In the genomic region with DNA sequence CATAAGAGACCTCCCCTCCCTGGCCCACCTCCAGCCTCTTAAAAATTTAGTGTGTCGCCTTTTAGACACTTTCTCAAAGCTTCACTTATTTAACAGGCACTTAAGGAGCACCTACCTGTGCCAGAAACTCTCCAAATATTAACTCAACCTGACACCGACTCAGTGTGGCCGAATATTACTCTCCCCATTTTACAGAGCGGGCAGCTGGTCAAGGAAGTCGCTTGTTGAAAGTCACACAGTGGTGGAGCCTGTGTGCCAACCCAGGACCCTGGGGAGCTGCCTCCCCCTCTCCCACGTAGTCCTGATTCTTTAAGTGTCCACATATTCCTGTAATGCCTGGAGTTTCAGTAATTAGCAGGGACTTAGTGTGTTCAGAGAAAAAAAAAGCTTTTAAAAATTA, we compare ENCODE assay signal across 9 cellular contexts. TPM values are rescaled to one million over a fixed set of nuclear protein-coding genes. Genes with fewer than 3 reads are reported as not detected.
DNase-seq lines count a peak whose midpoint lies in the region; ATAC-seq and TF ChIP-seq lines count a peak whose summit lies in the region.
"Had no signal": no experiment of that assay in that cellular context is flagged by ENCODE, and none has a peak within 500 bp of the region (broad histone marks: within the 10 kb centered on the region; RNA-seq: fewer than 3 reads in every experiment).

No MANE protein-coding gene starts in this region.

- ATAC-seq in gastrocnemius medialis, result no peak
- no peak for ATAC-seq in HG03460 (IDR thresholded peaks at IDR 0.05; ENCODE audit: unreplicated experiment)

- DNase-seq in SJSA1 (ENCODE audit: low read depth in 1 of 2, low spot score in 2 of 2) (no peak), fibroblast of the aortic adventitia (ENCODE audit: low read depth) (no peak), gastrocnemius medialis (no peak), NCI-H2171 treated with DMSO at 0.1 percent for 48 hours (lab: John Stamatoyannopoulos, UW) (no peak), NCI-H526 treated with DMSO at 0.1 percent for 48 hours (lab: John Stamatoyannopoulos, UW) (no peak), AG20443 (ENCODE audit: low spot score) (no peak)
- DNase-seq: NCI-H1694 treated with DMSO at 0.1 percent for 48 hours had no signal

- H3K4me1 ChIP-seq in ES-I3 (ENCODE audit: insufficient read depth, low read length) (peaks cover 10% of the 10 kb centered on the region), SJSA1 (replicated peaks) (peaks cover 35% of the 10 kb centered on the region), gastrocnemius medialis (peaks cover 53 to 58% of the 10 kb centered on the region in 2 donors)

- H3K36me3 ChIP-seq in ES-I3 (ENCODE audit: insufficient read depth, low read length) (no peaks in the 10 kb centered on the region), SJSA1 (no peaks in the 10 kb centered on the region), gastrocnemius medialis (no peaks in the 10 kb centered on the region)

- TF ChIP-seq CTCF in fibroblast of the aortic adventitia (IDR thresholded peaks at IDR 0.05; ENCODE audit: insufficient read depth, low read length) (no peak), gastrocnemius medialis (IDR thresholded peaks at IDR 0.05 in 4 of 5, conservative IDR thresholded peaks at IDR 0.05 in 1 of 5) (no peak)

- H3K27ac ChIP-seq in SJSA1, result peak overlapping the region; percentile 80
- H3K27ac ChIP-seq in gastrocnemius medialis, result peak overlapping the region; percentile 83 to 94 (median 91)

- no peaks in the 10 kb centered on the region for H3K27me3 ChIP-seq in SJSA1 (replicated peaks)
- H3K27me3 ChIP-seq in gastrocnemius medialis, result no peaks in the 10 kb centered on the region

- H3K9me3 ChIP-seq in ES-I3 (ENCODE audit: control insufficient read depth, insufficient read depth, low read length) (no peaks in the 10 kb centered on the region), SJSA1 (replicated peaks) (no peaks in the 10 kb centered on the region), gastrocnemius medialis (no peaks in the 10 kb centered on the region)

- peak overlapping the region; percentile 92 for H3K9ac ChIP-seq in ES-I3 (ENCODE audit: low read depth, low read length)

- TF ChIP-seq POLR2A in gastrocnemius medialis (IDR thresholded peaks at IDR 0.05), result no peak

- in situ Hi-C loops in gastrocnemius medialis (cut with MboI; ENCODE audit: low sequenced_read_pairs in 4 of 4), result loop anchor here in 2 of 4 donors (25.0 kb wide), 2 partner anchors 324 to 1324 kb away; a partner anchor contains a TSS

- H3K4me3 ChIP-seq in SJSA1 (peak overlapping the region; percentile 83), fibroblast of the aortic adventitia (ENCODE audit: low read depth, low read length) (peak overlapping the region; percentile 79), gastrocnemius medialis (peak overlapping the region; percentile 59 to 84 (median 72))

- intact Hi-C loops in gastrocnemius medialis (cut with DNase I; ENCODE audit: low total_unique reads), result loop anchor here (1.0 to 10.0 kb wide), 4 partner anchors 315 to 1184 kb away; a partner anchor contains a TSS

RNA-seq across cellular contexts. Expression of a gene that starts 1.0 kb away (rescaled TPM):
- total RNA-seq in SJSA1 (2014; rRNA removed; shearing (Covaris generic)), result 4.9 and 13.9 TPM in 2 replicates
- total RNA-seq in fibroblast of the aortic adventitia (ENCODE audit: low replicate concordance) (1.4 and 1.6 TPM in 2 replicates), gastrocnemius medialis (1 to 10 TPM; 1.5 to 8.1 (median 5.8) TPM)
